Comparison of ENCODE assay signal across 1 cellular context in the genomic region with DNA sequence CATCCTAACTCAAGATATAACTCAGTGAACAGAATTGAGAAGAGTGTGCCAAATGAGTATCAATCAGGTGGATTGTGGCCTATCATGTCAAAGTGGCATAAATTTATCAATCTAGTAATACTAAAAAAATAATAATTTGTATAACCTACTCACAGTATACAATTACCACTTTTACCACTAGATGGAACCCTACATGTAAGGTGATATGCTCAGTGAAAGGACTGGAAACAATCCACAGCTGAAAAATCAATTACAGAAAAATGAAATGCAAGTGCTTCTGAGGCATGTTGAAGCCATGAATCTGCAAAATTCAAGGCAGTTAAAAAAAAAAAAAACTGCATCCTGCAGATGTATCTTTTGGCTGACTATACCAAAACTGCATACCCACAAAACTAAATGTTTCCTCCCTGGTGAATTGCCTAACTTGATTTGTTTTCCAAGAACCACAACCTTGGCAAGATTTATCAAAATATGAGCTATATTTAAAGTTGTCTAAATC.
TF ChIP-seq lines count a peak whose summit lies in the region.

No MANE protein-coding gene starts in this region.

TF ChIP-seq in HepG2, 621 proteins besides CTCF, POLR2A, EP300 and RAD21 (continued from another document):
- TF ChIP-seq, protein P1, sequence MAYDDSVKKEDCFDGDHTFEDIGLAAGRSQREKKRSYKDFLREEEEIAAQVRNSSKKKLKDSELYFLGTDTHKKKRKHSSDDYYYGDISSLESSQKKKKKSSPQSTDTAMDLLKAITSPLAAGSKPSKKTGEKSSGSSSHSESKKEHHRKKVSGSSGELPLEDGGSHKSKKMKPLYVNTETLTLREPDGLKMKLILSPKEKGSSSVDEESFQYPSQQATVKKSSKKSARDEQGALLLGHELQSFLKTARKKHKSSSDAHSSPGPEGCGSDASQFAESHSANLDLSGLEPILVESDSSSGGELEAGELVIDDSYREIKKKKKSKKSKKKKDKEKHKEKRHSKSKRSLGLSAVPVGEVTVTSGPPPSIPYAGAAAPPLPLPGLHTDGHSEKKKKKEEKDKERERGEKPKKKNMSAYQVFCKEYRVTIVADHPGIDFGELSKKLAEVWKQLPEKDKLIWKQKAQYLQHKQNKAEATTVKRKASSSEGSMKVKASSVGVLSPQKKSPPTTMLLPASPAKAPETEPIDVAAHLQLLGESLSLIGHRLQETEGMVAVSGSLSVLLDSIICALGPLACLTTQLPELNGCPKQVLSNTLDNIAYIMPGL (CRISPR knock-in tag; IDR thresholded peaks at IDR 0.05; ENCODE audit: borderline replicate concordance in 1 of 2, low read depth in 1 of 2) = 0 out of 4 replicates have a peak, but pooled peaks of 1 of the 2 experiments have one; percentile 24
- no peak for TF ChIP-seq SOX6 (IDR thresholded peaks at IDR 0.05)
- no peak for TF ChIP-seq SOX6 (CRISPR knock-in tag; IDR thresholded peaks at IDR 0.05)
- no peak for TF ChIP-seq JUNB (CRISPR knock-in tag; IDR thresholded peaks at IDR 0.05; ENCODE audit: borderline replicate concordance)
- TF ChIP-seq TBX3 (IDR thresholded peaks at IDR 0.05; ENCODE audit: borderline replicate concordance) = no peak
- TF ChIP-seq, protein P2, sequence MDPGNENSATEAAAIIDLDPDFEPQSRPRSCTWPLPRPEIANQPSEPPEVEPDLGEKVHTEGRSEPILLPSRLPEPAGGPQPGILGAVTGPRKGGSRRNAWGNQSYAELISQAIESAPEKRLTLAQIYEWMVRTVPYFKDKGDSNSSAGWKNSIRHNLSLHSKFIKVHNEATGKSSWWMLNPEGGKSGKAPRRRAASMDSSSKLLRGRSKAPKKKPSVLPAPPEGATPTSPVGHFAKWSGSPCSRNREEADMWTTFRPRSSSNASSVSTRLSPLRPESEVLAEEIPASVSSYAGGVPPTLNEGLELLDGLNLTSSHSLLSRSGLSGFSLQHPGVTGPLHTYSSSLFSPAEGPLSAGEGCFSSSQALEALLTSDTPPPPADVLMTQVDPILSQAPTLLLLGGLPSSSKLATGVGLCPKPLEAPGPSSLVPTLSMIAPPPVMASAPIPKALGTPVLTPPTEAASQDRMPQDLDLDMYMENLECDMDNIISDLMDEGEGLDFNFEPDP (CRISPR knock-in tag; conservative IDR thresholded peaks at IDR 0.05) = no peak
- TF ChIP-seq, protein P3, sequence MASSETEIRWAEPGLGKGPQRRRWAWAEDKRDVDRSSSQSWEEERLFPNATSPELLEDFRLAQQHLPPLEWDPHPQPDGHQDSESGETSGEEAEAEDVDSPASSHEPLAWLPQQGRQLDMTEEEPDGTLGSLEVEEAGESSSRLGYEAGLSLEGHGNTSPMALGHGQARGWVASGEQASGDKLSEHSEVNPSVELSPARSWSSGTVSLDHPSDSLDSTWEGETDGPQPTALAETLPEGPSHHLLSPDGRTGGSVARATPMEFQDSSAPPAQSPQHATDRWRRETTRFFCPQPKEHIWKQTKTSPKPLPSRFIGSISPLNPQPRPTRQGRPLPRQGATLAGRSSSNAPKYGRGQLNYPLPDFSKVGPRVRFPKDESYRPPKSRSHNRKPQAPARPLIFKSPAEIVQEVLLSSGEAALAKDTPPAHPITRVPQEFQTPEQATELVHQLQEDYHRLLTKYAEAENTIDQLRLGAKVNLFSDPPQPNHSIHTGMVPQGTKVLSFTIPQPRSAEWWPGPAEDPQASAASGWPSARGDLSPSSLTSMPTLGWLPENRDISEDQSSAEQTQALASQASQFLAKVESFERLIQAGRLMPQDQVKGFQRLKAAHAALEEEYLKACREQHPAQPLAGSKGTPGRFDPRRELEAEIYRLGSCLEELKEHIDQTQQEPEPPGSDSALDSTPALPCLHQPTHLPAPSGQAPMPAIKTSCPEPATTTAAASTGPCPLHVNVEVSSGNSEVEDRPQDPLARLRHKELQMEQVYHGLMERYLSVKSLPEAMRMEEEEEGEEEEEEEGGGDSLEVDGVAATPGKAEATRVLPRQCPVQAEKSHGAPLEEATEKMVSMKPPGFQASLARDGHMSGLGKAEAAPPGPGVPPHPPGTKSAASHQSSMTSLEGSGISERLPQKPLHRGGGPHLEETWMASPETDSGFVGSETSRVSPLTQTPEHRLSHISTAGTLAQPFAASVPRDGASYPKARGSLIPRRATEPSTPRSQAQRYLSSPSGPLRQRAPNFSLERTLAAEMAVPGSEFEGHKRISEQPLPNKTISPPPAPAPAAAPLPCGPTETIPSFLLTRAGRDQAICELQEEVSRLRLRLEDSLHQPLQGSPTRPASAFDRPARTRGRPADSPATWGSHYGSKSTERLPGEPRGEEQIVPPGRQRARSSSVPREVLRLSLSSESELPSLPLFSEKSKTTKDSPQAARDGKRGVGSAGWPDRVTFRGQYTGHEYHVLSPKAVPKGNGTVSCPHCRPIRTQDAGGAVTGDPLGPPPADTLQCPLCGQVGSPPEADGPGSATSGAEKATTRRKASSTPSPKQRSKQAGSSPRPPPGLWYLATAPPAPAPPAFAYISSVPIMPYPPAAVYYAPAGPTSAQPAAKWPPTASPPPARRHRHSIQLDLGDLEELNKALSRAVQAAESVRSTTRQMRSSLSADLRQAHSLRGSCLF (CRISPR knock-in tag; IDR thresholded peaks at IDR 0.05; ENCODE audit: borderline replicate concordance) = no peak
- no peak for TF ChIP-seq TCF7 (IDR thresholded peaks at IDR 0.05; ENCODE audit: low read depth)
- TF ChIP-seq PTBP1 (IDR thresholded peaks at IDR 0.05; ENCODE audit: low read depth, low read length, poor library complexity, severe bottlenecking) = no peak
- no peak for TF ChIP-seq HDAC2 (CRISPR knock-in tag; IDR thresholded peaks at IDR 0.05)
- no peak for TF ChIP-seq ZFAT (CRISPR knock-in tag; conservative IDR thresholded peaks at IDR 0.05)
- TF ChIP-seq ZFP62 (CRISPR knock-in tag; IDR thresholded peaks at IDR 0.05) = no peak
- TF ChIP-seq GATAD1 (CRISPR knock-in tag; IDR thresholded peaks at IDR 0.05) = no peak
- TF ChIP-seq SPEN (CRISPR knock-in tag; IDR thresholded peaks at IDR 0.05; ENCODE audit: low read depth) = no peak
- TF ChIP-seq, protein P4, sequence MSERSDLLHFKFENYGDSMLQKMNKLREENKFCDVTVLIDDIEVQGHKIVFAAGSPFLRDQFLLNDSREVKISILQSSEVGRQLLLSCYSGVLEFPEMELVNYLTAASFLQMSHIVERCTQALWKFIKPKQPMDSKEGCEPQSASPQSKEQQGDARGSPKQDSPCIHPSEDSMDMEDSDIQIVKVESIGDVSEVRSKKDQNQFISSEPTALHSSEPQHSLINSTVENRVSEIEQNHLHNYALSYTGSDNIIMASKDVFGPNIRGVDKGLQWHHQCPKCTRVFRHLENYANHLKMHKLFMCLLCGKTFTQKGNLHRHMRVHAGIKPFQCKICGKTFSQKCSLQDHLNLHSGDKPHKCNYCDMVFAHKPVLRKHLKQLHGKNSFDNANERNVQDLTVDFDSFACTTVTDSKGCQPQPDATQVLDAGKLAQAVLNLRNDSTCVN (CRISPR knock-in tag; IDR thresholded peaks at IDR 0.05; ENCODE audit: borderline replicate concordance) = no peak
- TF ChIP-seq SNAPC2 (CRISPR knock-in tag; IDR thresholded peaks at IDR 0.05) = no peak
- TF ChIP-seq, protein P5, sequence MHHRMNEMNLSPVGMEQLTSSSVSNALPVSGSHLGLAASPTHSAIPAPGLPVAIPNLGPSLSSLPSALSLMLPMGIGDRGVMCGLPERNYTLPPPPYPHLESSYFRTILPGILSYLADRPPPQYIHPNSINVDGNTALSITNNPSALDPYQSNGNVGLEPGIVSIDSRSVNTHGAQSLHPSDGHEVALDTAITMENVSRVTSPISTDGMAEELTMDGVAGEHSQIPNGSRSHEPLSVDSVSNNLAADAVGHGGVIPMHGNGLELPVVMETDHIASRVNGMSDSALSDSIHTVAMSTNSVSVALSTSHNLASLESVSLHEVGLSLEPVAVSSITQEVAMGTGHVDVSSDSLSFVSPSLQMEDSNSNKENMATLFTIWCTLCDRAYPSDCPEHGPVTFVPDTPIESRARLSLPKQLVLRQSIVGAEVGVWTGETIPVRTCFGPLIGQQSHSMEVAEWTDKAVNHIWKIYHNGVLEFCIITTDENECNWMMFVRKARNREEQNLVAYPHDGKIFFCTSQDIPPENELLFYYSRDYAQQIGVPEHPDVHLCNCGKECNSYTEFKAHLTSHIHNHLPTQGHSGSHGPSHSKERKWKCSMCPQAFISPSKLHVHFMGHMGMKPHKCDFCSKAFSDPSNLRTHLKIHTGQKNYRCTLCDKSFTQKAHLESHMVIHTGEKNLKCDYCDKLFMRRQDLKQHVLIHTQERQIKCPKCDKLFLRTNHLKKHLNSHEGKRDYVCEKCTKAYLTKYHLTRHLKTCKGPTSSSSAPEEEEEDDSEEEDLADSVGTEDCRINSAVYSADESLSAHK (CRISPR knock-in tag; IDR thresholded peaks at IDR 0.05; ENCODE audit: borderline replicate concordance) = no peak
- TF ChIP-seq, protein P6, sequence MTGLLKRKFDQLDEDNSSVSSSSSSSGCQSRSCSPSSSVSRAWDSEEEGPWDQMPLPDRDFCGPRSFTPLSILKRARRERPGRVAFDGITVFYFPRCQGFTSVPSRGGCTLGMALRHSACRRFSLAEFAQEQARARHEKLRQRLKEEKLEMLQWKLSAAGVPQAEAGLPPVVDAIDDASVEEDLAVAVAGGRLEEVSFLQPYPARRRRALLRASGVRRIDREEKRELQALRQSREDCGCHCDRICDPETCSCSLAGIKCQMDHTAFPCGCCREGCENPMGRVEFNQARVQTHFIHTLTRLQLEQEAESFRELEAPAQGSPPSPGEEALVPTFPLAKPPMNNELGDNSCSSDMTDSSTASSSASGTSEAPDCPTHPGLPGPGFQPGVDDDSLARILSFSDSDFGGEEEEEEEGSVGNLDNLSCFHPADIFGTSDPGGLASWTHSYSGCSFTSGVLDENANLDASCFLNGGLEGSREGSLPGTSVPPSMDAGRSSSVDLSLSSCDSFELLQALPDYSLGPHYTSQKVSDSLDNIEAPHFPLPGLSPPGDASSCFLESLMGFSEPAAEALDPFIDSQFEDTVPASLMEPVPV (CRISPR knock-in tag; IDR thresholded peaks at IDR 0.05) = no peak
- TF ChIP-seq MAF1 (CRISPR knock-in tag; IDR thresholded peaks at IDR 0.05; ENCODE audit: borderline replicate concordance) = no peak
- no peak for TF ChIP-seq ZNF143 (CRISPR knock-in tag; IDR thresholded peaks at IDR 0.05)
- no peak for TF ChIP-seq ZNF263 (CRISPR knock-in tag; IDR thresholded peaks at IDR 0.05)
- 0 out of 2 replicates have a peak, but pooled peaks have one; percentile 43 for TF ChIP-seq CHD4 (IDR thresholded peaks at IDR 0.05; ENCODE audit: borderline replicate concordance, low read length)
- no peak for TF ChIP-seq ZNF136 (CRISPR knock-in tag; IDR thresholded peaks at IDR 0.05; ENCODE audit: low read depth)
- TF ChIP-seq ZNF570 (CRISPR knock-in tag; IDR thresholded peaks at IDR 0.05; ENCODE audit: borderline replicate concordance) = no peak
- TF ChIP-seq ATAD3A (CRISPR knock-in tag; IDR thresholded peaks at IDR 0.05) = no peak
- TF ChIP-seq MBNL3 (CRISPR knock-in tag; conservative IDR thresholded peaks at IDR 0.05) = no peak
- TF ChIP-seq JUN (CRISPR knock-in tag; IDR thresholded peaks at IDR 0.05) = no peak
- no peak for TF ChIP-seq HOXA3 (CRISPR knock-in tag; IDR thresholded peaks at IDR 0.05)
